ENCODE assay signal across 1 cellular context in the genomic region with DNA sequence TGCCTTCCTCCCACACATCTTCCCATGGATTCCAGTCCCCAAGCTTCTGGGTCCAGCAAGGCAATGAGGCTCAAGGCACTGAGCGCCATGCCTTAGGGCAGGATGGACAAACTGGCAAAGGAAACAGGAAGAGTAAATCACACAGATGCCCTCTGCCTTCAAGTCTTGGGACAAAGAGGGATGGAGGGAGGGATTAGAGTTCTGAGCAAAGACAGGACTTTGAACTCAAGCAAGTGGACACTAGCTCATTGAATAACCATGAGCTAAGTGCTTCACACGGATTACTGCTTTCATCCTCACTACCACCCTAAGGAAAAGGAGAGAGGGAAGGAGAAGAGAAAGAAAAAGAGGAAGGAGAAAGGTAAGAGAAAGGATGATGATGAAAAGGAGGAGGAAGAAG.
TF ChIP-seq lines count a peak whose summit lies in the region.

No MANE protein-coding gene starts in this region.

TF ChIP-seq in H1, 55 proteins besides CTCF, POLR2A, EP300 and RAD21:
- TF ChIP-seq SIRT6 (IDR thresholded peaks at IDR 0.05; ENCODE audit: low read length) (no peak), TEAD4 (IDR thresholded peaks at IDR 0.05; ENCODE audit: low read depth, low read length) (no peak), SIN3A (conservative IDR thresholded peaks at IDR 0.05 in 1 of 2, IDR thresholded peaks at IDR 0.05 in 1 of 2; ENCODE audit: low read depth in 1 of 2, low read length in 2 of 2) (no peak), BCL11A (IDR thresholded peaks at IDR 0.05; ENCODE audit: low read depth in 2 of 2, low read length in 2 of 2) (no peak)
TF ChIP-seq in H1: peak in this region for 0.
